In the genomic region with DNA sequence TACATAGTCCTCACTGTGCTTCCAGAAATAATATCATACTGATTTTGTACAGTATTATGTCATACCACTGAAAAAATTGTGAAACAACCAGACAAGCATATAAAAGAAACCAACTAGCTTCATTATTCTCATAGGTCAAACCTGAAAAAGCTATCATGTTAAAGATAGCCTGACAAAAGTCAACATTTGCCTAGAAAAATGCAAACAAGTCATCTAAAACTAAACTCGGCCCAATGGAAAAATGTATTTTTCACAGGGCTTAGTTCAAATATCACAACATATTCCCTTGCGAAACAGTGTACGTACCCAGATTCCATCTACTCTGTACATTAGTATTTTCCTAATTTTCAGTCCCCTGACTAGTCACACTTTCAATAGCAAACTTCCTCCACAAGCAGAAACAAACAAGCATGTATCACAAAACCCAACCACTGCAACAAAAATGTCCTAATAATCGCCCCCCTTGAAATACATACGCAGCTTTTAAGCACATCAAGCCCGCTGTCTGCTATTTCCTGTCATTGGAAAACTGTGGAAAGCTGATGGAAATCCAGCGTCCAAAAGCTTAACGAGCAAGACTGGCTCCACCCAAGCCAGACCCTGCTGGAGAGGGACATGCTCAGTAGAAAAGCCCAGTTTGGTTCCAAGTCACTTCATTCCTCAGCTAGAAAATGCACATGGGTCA, we compare ENCODE assay signal across 10 cellular contexts.
DNase-seq lines count a peak whose midpoint lies in the region; ATAC-seq and TF ChIP-seq lines count a peak whose summit lies in the region.
"Had no signal": no experiment of that assay in that cellular context is flagged by ENCODE, and none has a peak within 500 bp of the region (broad histone marks: within the 10 kb centered on the region; RNA-seq: fewer than 3 reads in every experiment).

No MANE protein-coding gene starts in this region.

- no peak for TF ChIP-seq POLR2A in uterus (IDR thresholded peaks at IDR 0.05)
- no peak for TF ChIP-seq POLR2A in Peyer's patch (IDR thresholded peaks at IDR 0.05)

- H3K9ac ChIP-seq in SK-N-MC (ENCODE audit: insufficient read length) = peak overlapping the region; percentile 4
- no peak overlapping the region for H3K9ac ChIP-seq in muscle layer of colon (ENCODE audit: low read length)

- H3K27ac ChIP-seq in SK-N-MC (peak overlapping the region; percentile 69), muscle layer of colon (ENCODE audit: low read depth, low read length) (no peak overlapping the region), uterus (peak overlapping the region; percentile 41 to 69), Peyer's patch (peak overlapping the region in 2 of 4 donors; percentile 33 to 51)
- H3K27ac ChIP-seq: WERI-Rb-1 had no signal

- H3K27me3 ChIP-seq in muscle layer of colon (ENCODE audit: control insufficient read depth in 1 of 2, insufficient read depth in 2 of 2, low read length in 2 of 2) = no peaks in the 10 kb centered on the region
- H3K27me3 ChIP-seq in uterus = no peaks in the 10 kb centered on the region
- H3K27me3 ChIP-seq in Peyer's patch = no peaks in the 10 kb centered on the region

- H3K4me3 ChIP-seq in SK-N-MC = peak overlapping the region; percentile 41
- H3K4me3 ChIP-seq in fibroblast of mammary gland (ENCODE audit: control insufficient read depth, low read depth, low read length) = peak overlapping the region; percentile 25
- H3K4me3 ChIP-seq in muscle layer of colon (ENCODE audit: low read depth in 1 of 2, low read length in 2 of 2) = peak overlapping the region; percentile 38 to 42
- peak overlapping the region; percentile 18 to 33 for H3K4me3 ChIP-seq in uterus
- H3K4me3 ChIP-seq in Peyer's patch = peak overlapping the region in 2 of 4 donors; percentile 28 to 40

- H3K36me3 ChIP-seq in SK-N-MC (ENCODE audit: insufficient read depth, low read length) (no peaks in the 10 kb centered on the region), muscle layer of colon (ENCODE audit: insufficient read depth, low read length) (no peaks in the 10 kb centered on the region), uterus (no peaks in the 10 kb centered on the region), Peyer's patch (no peaks in the 10 kb centered on the region)
- H3K36me3 ChIP-seq: WERI-Rb-1 had no signal

- H3K4me1 ChIP-seq in muscle layer of colon (ENCODE audit: insufficient read depth, low read length) = peaks cover 21% of the 10 kb centered on the region
- peaks cover 0 to 5% of the 10 kb centered on the region in 2 donors for H3K4me1 ChIP-seq in uterus
- H3K4me1 ChIP-seq in Peyer's patch = no peaks in the 10 kb centered on the region

- no peak for TF ChIP-seq CTCF in fibroblast of mammary gland (conservative IDR thresholded peaks at IDR 0.05; ENCODE audit: control insufficient read depth, insufficient read depth, low read depth, low read length)
- no peak for TF ChIP-seq CTCF in uterus (IDR thresholded peaks at IDR 0.05)
- no peak for TF ChIP-seq CTCF in Peyer's patch (IDR thresholded peaks at IDR 0.05)

- intact Hi-C loops in uterus (cut with DNase I; ENCODE audit: low total_unique reads) = no loop called here

- DNase-seq in SK-N-MC (ENCODE audit: low read depth, low spot score) (no peak), fibroblast of mammary gland (ENCODE audit: low read depth) (peak; percentile 62), uterus (peak; percentile 36 to 41), Peyer's patch (no peak), SKM-1 (lab: John Stamatoyannopoulos, UW; ENCODE audit: unreplicated experiment) (no peak)
- DNase-seq: WERI-Rb-1 had no signal

- H3K9me3 ChIP-seq in SK-N-MC (ENCODE audit: low read depth, low read length) (no peaks in the 10 kb centered on the region), muscle layer of colon (ENCODE audit: low read length) (no peaks in the 10 kb centered on the region), uterus (no peaks in the 10 kb centered on the region), Peyer's patch (no peaks in the 10 kb centered on the region)

- ATAC-seq in HG02678 (IDR thresholded peaks at IDR 0.05; ENCODE audit: unreplicated experiment) = no peak
- ATAC-seq in HG02938 (IDR thresholded peaks at IDR 0.05; ENCODE audit: unreplicated experiment) = no peak
- ATAC-seq: activated naive CD4-positive, alpha-beta T cell treated with anti-CD3 and anti-CD28 coated beads, Interleukin-2, amount 50 U/mL, for 72 hours had no signal

Comparison
In these comparisons a context has a peak if more than half of its experiments do, and no peak if none do; other contexts are left out.
1. DNase-seq: peak in fibroblast of mammary gland (single experiment) and uterus (2 of 2); none in SK-N-MC (single experiment), Peyer's patch (0 of 3) and SKM-1 (single experiment).